ENCODE assay signal across 3 cellular contexts in the genomic region with DNA sequence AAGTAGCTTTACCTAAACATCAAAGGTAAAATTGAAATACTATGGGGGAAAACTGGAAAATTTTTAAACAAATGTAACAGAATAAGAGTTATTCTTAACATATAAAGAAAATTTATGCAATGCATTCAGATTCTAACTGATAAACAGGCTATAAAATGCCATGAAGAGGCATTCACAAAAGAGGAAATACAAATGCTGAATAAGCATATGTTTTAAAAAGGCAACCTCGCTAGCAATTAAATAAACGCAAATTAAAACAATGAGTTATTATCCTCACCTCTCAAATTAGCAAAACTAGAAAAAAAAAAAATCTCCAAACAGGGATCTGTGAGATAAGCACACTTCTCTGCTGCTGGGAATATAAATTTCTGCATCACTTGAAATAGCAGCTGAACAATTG.
TF ChIP-seq lines count a peak whose summit lies in the region.

No MANE protein-coding gene starts in this region.

TF ChIP-seq in A549, 52 proteins besides CTCF, POLR2A, EP300 and RAD21:
- no peak for TF ChIP-seq HOXA7 (CRISPR knock-in tag; IDR thresholded peaks at IDR 0.05)
- no peak for TF ChIP-seq NFE2L2 (conservative IDR thresholded peaks at IDR 0.05; ENCODE audit: low read length)
- peak; percentile 65 for TF ChIP-seq MAFK (IDR thresholded peaks at IDR 0.05; ENCODE audit: partially characterized antibody)
- TF ChIP-seq POLR2AphosphoS2 (conservative IDR thresholded peaks at IDR 0.05; ENCODE audit: low read length), result no peak

TF ChIP-seq in IMR-90, 13 proteins besides CTCF, POLR2A, EP300 and RAD21:
- TF ChIP-seq SMC3 (IDR thresholded peaks at IDR 0.05; ENCODE audit: low read depth, low read length) (no peak), MAFK (IDR thresholded peaks at IDR 0.05; ENCODE audit: low read depth, low read length) (peak; percentile 43), RFX5 (IDR thresholded peaks at IDR 0.05; ENCODE audit: low read depth, low read length) (no peak), RCOR1 (IDR thresholded peaks at IDR 0.05; ENCODE audit: insufficient replicate concordance, low read length) (no peak), MXI1 (IDR thresholded peaks at IDR 0.05; ENCODE audit: borderline replicate concordance, low read depth, low read length) (no peak), CHD1 (IDR thresholded peaks at IDR 0.05; ENCODE audit: low read depth, low read length) (no peak), MAZ (IDR thresholded peaks at IDR 0.05; ENCODE audit: borderline replicate concordance, low read depth, low read length) (no peak)

TF ChIP-seq in K562, 482 proteins besides CTCF, POLR2A, EP300 and RAD21:
- TF ChIP-seq MAFF (IDR thresholded peaks at IDR 0.05; ENCODE audit: low read length), result 0 out of 2 replicates have a peak, but pooled peaks have one; percentile 26
- TF ChIP-seq ZNF316 (IDR thresholded peaks at IDR 0.05), result peak; percentile 50; the same call in 1 of the 2 replicates
- TF ChIP-seq E2F3 (CRISPR knock-in tag; IDR thresholded peaks at IDR 0.05), result no peak
- peak; percentile 23; the same call in 1 of the 2 replicates for TF ChIP-seq C11orf30 (IDR thresholded peaks at IDR 0.05; ENCODE audit: low read depth)
- TF ChIP-seq GTF2E2 (tag; IDR thresholded peaks at IDR 0.05), result no peak
- TF ChIP-seq, protein P1, sequence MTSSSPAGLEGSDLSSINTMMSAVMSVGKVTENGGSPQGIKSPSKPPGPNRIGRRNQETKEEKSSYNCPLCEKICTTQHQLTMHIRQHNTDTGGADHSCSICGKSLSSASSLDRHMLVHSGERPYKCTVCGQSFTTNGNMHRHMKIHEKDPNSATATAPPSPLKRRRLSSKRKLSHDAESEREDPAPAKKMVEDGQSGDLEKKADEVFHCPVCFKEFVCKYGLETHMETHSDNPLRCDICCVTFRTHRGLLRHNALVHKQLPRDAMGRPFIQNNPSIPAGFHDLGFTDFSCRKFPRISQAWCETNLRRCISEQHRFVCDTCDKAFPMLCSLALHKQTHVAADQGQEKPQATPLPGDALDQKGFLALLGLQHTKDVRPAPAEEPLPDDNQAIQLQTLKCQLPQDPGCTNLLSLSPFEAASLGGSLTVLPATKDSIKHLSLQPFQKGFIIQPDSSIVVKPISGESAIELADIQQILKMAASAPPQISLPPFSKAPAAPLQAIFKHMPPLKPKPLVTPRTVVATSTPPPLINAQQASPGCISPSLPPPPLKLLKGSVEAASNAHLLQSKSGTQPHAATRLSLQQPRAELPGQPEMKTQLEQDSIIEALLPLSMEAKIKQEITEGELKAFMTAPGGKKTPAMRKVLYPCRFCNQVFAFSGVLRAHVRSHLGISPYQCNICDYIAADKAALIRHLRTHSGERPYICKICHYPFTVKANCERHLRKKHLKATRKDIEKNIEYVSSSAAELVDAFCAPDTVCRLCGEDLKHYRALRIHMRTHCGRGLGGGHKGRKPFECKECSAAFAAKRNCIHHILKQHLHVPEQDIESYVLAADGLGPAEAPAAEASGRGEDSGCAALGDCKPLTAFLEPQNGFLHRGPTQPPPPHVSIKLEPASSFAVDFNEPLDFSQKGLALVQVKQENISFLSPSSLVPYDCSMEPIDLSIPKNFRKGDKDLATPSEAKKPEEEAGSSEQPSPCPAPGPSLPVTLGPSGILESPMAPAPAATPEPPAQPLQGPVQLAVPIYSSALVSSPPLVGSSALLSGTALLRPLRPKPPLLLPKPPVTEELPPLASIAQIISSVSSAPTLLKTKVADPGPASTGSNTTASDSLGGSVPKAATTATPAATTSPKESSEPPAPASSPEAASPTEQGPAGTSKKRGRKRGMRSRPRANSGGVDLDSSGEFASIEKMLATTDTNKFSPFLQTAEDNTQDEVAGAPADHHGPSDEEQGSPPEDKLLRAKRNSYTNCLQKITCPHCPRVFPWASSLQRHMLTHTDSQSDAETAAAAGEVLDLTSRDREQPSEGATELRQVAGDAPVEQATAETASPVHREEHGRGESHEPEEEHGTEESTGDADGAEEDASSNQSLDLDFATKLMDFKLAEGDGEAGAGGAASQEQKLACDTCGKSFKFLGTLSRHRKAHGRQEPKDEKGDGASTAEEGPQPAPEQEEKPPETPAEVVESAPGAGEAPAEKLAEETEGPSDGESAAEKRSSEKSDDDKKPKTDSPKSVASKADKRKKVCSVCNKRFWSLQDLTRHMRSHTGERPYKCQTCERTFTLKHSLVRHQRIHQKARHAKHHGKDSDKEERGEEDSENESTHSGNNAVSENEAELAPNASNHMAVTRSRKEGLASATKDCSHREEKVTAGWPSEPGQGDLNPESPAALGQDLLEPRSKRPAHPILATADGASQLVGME (CRISPR knock-in tag; IDR thresholded peaks at IDR 0.05), result no peak
